Comparison of ENCODE assay signal across 22 cellular contexts in genomic region chr6:48670546-48670945, GRCh38.
"Had no signal": no experiment of that assay in that cellular context is flagged by ENCODE, and none has a peak within 500 bp of the region (broad histone marks: within the 10 kb centered on the region; RNA-seq: fewer than 3 reads in every experiment).

No MANE protein-coding gene starts in this region.

- H3K27me3 ChIP-seq: gastrocnemius medialis, left lung, sigmoid colon, tibial nerve, upper lobe of right lung, uterus had no signal

- H3K9me3 ChIP-seq: gastrocnemius medialis, left lung, prostate gland, sigmoid colon, thoracic aorta, tibial nerve, upper lobe of right lung, uterus had no signal

- ATAC-seq: effector memory CD8-positive, alpha-beta T cell; gastrocnemius medialis; left cardiac atrium; left lung; naive thymus-derived CD4-positive, alpha-beta T cell; right cardiac atrium; stimulated activated naive B cell treated with anti-CD40 and anti-IgM and Interleukin-4, amounts not matched to agents 10 μg/mL and 1 μg/mL and 100 μg/mL, for 72 hours; upper lobe of right lung had no signal

- H3K4me1 ChIP-seq: gastrocnemius medialis, left lung, prostate gland, sigmoid colon, tibial nerve, upper lobe of right lung, uterus had no signal

- FAIRE-seq: endometrium had no signal

- H3K4me3 ChIP-seq: coronary artery, gastrocnemius medialis, left lung, prostate gland, sigmoid colon, thoracic aorta, tibial nerve, upper lobe of right lung, uterus had no signal

- DNase-seq: dermis blood vessel endothelial cell; effector memory CD8-positive, alpha-beta T cell; gastrocnemius medialis; head of caudate nucleus; left cardiac atrium; left lung; mesendoderm; midbrain; naive thymus-derived CD4-positive, alpha-beta T cell; nephron progenitor cell; nucleus accumbens; right cardiac atrium; sigmoid colon; stimulated activated CD4-positive, alpha-beta T cell treated with anti-CD3 and anti-CD28 coated beads, Interleukin-2, amount 100 ng/mL, for 24 hours; stimulated activated naive B cell treated with anti-CD40 and anti-IgM and Interleukin-4, amounts not matched to agents 10 μg/mL and 1 μg/mL and 100 μg/mL, for 72 hours; upper lobe of right lung; uterus had no signal

- H3K36me3 ChIP-seq: gastrocnemius medialis, left lung, prostate gland, sigmoid colon, thoracic aorta, tibial nerve, upper lobe of right lung, uterus had no signal

- H3K27ac ChIP-seq: coronary artery, gastrocnemius medialis, left lung, prostate gland, sigmoid colon, thoracic aorta, tibial nerve, upper lobe of right lung, uterus had no signal
